1 cellular context compared by ENCODE assay signal in genomic region chr1:223747838-223748335, GRCh38.
TF ChIP-seq lines count a peak whose summit lies in the region.

No MANE protein-coding gene starts in this region.

TF ChIP-seq in GM23338, 12 proteins besides CTCF, POLR2A, EP300 and RAD21 (continued from another document):
- no peak for TF ChIP-seq ZNF462 (CRISPR knock-in tag; IDR thresholded peaks at IDR 0.05)
- TF ChIP-seq EZH2phosphoT487 (IDR thresholded peaks at IDR 0.05; ENCODE audit: unreplicated experiment), result no peak
- no peak for TF ChIP-seq REST (IDR thresholded peaks at IDR 0.05; ENCODE audit: unreplicated experiment)
- no peak for TF ChIP-seq JUNB (IDR thresholded peaks at IDR 0.05; ENCODE audit: unreplicated experiment)
- TF ChIP-seq CREB1 (CRISPR knock-in tag; IDR thresholded peaks at IDR 0.05; ENCODE audit: low read depth), result no peak
- no peak for TF ChIP-seq ZNF331 (CRISPR knock-in tag; IDR thresholded peaks at IDR 0.05; ENCODE audit: low read depth)
- TF ChIP-seq ZNF114 (CRISPR knock-in tag; IDR thresholded peaks at IDR 0.05), result no peak
- TF ChIP-seq ETS1 (IDR thresholded peaks at IDR 0.05), result no peak
TF ChIP-seq in GM23338: peak in this region for 0.
